In the genomic region with DNA sequence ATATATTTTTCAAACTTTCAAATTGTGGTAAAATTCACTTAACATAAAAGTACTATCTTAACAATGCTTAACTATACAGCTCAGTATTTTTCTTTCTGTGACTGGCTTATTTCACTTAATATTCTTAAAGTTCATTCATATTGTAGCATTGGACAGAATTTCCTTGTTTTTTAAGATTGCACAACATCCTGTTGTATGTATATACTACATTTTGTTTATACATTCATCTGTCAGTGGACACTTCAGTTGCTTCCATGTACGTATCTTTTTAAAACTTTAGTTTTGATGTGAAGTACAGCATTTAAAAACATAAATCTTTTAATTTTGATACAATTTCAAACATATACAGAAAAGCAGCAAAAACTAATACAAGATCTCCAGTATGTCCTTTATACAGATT, we compare ENCODE assay signal across 30 cellular contexts.
"Had no signal": no experiment of that assay in that cellular context is flagged by ENCODE, and none has a peak within 500 bp of the region (broad histone marks: within the 10 kb centered on the region; RNA-seq: fewer than 3 reads in every experiment).

No MANE protein-coding gene starts in this region.

- H3K4me3 ChIP-seq: coronary artery, dorsolateral prefrontal cortex, gastrocnemius medialis, heart left ventricle had no signal

- H3K27ac ChIP-seq: brain microvascular endothelial cell, coronary artery, dorsolateral prefrontal cortex, foreskin keratinocyte, gastrocnemius medialis, heart left ventricle, WERI-Rb-1 had no signal

- H3K36me3 ChIP-seq: brain microvascular endothelial cell, gastrocnemius medialis, heart left ventricle, WERI-Rb-1 had no signal

- DNase-seq: activated B cell treated with CpG ODN at 0.5 μM for 24 hours; activated CD4-positive, alpha-beta T cell treated with anti-CD3 and anti-CD28 coated beads for 48 hours; activated CD4-positive, alpha-beta T cell treated with anti-CD3 and anti-CD28 coated beads, Interleukin-2, amount 50 U/mL, for 1 hour; activated CD4-positive, alpha-beta T cell treated with anti-CD3 and anti-CD28 coated beads, Interleukin-2, amount 50 U/mL, for 48 hours; activated CD8-positive, alpha-beta memory T cell treated with anti-CD3 and anti-CD28 coated beads for 24 hours; activated CD8-positive, alpha-beta T cell treated with anti-CD3 and anti-CD28 coated beads for 36 hours; activated effector memory CD4-positive, alpha-beta T cell treated with Interleukin-2 at 50 U/mL for 16 hours; activated gamma-delta T cell treated with Interleukin-2 at 50 U/mL for 16 hours; activated naive CD4-positive, alpha-beta T cell treated with anti-CD3 and anti-CD28 coated beads, Interleukin-2, amount 50 U/mL, for 16 hours; activated naive CD4-positive, alpha-beta T cell treated with Interleukin-2 at 50 U/mL for 16 hours; activated T-cell treated with anti-CD3 and anti-CD28 coated beads, Interleukin-2, amount 50 U/mL, for 4 hours; amniotic stem cell; anterior cingulate cortex; brain microvascular endothelial cell; dorsolateral prefrontal cortex; effector memory CD4-positive, alpha-beta T cell; endodermal cell; foreskin keratinocyte; gastrocnemius medialis; glutamatergic neuron; heart left ventricle; T-helper 17 cell; T1000; WERI-Rb-1 had no signal

- H3K27me3 ChIP-seq: brain microvascular endothelial cell, dorsolateral prefrontal cortex, foreskin keratinocyte, gastrocnemius medialis, heart left ventricle had no signal

- ATAC-seq: activated CD4-positive, CD25-positive, alpha-beta regulatory T cell treated with anti-CD3 and anti-CD28 coated beads, Interleukin-2, amount 50 U/mL, for 24 hours; activated CD8-positive, alpha-beta T cell treated with anti-CD3 and anti-CD28 coated beads for 36 hours; activated T-cell treated with anti-CD3 and anti-CD28 coated beads, Interleukin-2, amount 50 U/mL, for 4 hours; activated T-helper 17 cell treated with anti-CD3 and anti-CD28 coated beads, Interleukin-2, amount 50 U/mL, for 72 hours; esophagus mucosa; foreskin keratinocyte; gastrocnemius medialis; heart left ventricle; T-helper 17 cell had no signal

- FAIRE-seq: astrocyte, bronchial epithelial cell had no signal

- H3K9me3 ChIP-seq: gastrocnemius medialis, heart left ventricle had no signal
